Comparison of ENCODE assay signal across 8 cellular contexts in genomic region chr2:177332041-177332991, GRCh38.
DNase-seq lines count a peak whose midpoint lies in the region; ATAC-seq, FAIRE-seq and TF ChIP-seq lines count a peak whose summit lies in the region.

No MANE protein-coding gene starts in this region.

- H3K36me3 Mint-ChIP-seq in stimulated activated memory B cell treated with anti-CD40 and anti-IgM and Interleukin-4, amounts not matched to agents 10 μg/mL and 1 μg/mL and 100 μg/mL, for 72 hours = peaks cover 5% of the 10 kb centered on the region

- peak; percentile 80 for ATAC-seq in HG02763 (IDR thresholded peaks at IDR 0.05; ENCODE audit: unreplicated experiment)
- ATAC-seq in left lobe of liver = peak; percentile 86
- peak; percentile 75 for ATAC-seq in stimulated activated memory B cell treated with anti-CD40 and anti-IgM and Interleukin-4, amounts not matched to agents 10 μg/mL and 1 μg/mL and 100 μg/mL, for 72 hours

- H3K4me1 Mint-ChIP-seq in stimulated activated memory B cell treated with anti-CD40 and anti-IgM and Interleukin-4, amounts not matched to agents 10 μg/mL and 1 μg/mL and 100 μg/mL, for 72 hours = no peaks in the 10 kb centered on the region

- H3K27ac ChIP-seq in coronary artery = peak overlapping the region; percentile 8 to 80

- H3K4me3 ChIP-seq in AG04449 (ENCODE audit: low read depth, low read length) = no peak overlapping the region
- H3K4me3 ChIP-seq in coronary artery = peak overlapping the region; percentile 55

- CTCF ChIA-PET in AG04449 (lab: Yijun Ruan, JAX) = interaction anchor here (0.9 to 10.1 kb wide), 18 partner anchors 13 to 431 kb away, joined by 3 to 224 read pairs (median 6); partner anchors contain the start of genes AGPS and NFE2L2

- POLR2A ChIA-PET in AG04449 (lab: Yijun Ruan, JAX) = interaction anchor here (0.7 kb wide), 1 partner anchor 69 kb away, joined by 3 read pairs; no protein-coding TSS in a partner anchor

- H3K4me3 Mint-ChIP-seq in stimulated activated memory B cell treated with anti-CD40 and anti-IgM and Interleukin-4, amounts not matched to agents 10 μg/mL and 1 μg/mL and 100 μg/mL, for 72 hours = no peak overlapping the region

- no peaks in the 10 kb centered on the region for H3K9me3 Mint-ChIP-seq in stimulated activated memory B cell treated with anti-CD40 and anti-IgM and Interleukin-4, amounts not matched to agents 10 μg/mL and 1 μg/mL and 100 μg/mL, for 72 hours

- H3K27me3 Mint-ChIP-seq in stimulated activated memory B cell treated with anti-CD40 and anti-IgM and Interleukin-4, amounts not matched to agents 10 μg/mL and 1 μg/mL and 100 μg/mL, for 72 hours = no peaks in the 10 kb centered on the region

- no peak for DNase-seq in AG04449 (ENCODE audit: low read depth, low spot score)
- peak; percentile 7 for DNase-seq in GM12891 (ENCODE audit: insufficient read length, low spot score)
- peak; percentile 5 for DNase-seq in NCI-H1436 treated with DMSO at 0.1 percent for 48 hours (lab: John Stamatoyannopoulos, UW)
- DNase-seq in T follicular helper cell (ENCODE audit: low read depth) = peak; percentile 8
- no peak for DNase-seq in coronary artery (ENCODE audit: low spot score)
- no peak for DNase-seq in left lobe of liver (ENCODE audit: low spot score)

- no peak for TF ChIP-seq POLR2A in GM12891 (IDR thresholded peaks at IDR 0.05; ENCODE audit: low read depth, low read length)

- H3K27ac Mint-ChIP-seq in stimulated activated memory B cell treated with anti-CD40 and anti-IgM and Interleukin-4, amounts not matched to agents 10 μg/mL and 1 μg/mL and 100 μg/mL, for 72 hours = peak overlapping the region; percentile 26

- peak; percentile 50 for TF ChIP-seq CTCF in AG04449 (IDR thresholded peaks at IDR 0.05; ENCODE audit: insufficient read depth, low read length, missing control alignments)
- peak; percentile 40 for TF ChIP-seq CTCF in coronary artery (IDR thresholded peaks at IDR 0.05)

- peak; percentile 69 for FAIRE-seq in GM12891 (lab: Jason Lieb, UNC)

TF ChIP-seq in GM12891, 5 proteins besides CTCF, POLR2A, EP300 and RAD21:
- TF ChIP-seq POLR2AphosphoS5 (IDR thresholded peaks at IDR 0.05; ENCODE audit: low read depth, low read length) (no peak), SPI1 (IDR thresholded peaks at IDR 0.05; ENCODE audit: low read depth, low read length) (peak; percentile 47; the same call in 1 of the 2 replicates)

Comparison
In these comparisons a context has a peak if more than half of its experiments do, and no peak if none do; other contexts are left out.
1. DNase-seq: peak in GM12891 (single experiment), NCI-H1436 treated with DMSO at 0.1 percent for 48 hours (single experiment) and T follicular helper cell (single experiment); none in AG04449 (single experiment), coronary artery (single experiment) and left lobe of liver (single experiment).
2. Peak in every context shown above with its lines, with median percentiles within 50 percentile points of each other: ATAC-seq.